In the genomic region with DNA sequence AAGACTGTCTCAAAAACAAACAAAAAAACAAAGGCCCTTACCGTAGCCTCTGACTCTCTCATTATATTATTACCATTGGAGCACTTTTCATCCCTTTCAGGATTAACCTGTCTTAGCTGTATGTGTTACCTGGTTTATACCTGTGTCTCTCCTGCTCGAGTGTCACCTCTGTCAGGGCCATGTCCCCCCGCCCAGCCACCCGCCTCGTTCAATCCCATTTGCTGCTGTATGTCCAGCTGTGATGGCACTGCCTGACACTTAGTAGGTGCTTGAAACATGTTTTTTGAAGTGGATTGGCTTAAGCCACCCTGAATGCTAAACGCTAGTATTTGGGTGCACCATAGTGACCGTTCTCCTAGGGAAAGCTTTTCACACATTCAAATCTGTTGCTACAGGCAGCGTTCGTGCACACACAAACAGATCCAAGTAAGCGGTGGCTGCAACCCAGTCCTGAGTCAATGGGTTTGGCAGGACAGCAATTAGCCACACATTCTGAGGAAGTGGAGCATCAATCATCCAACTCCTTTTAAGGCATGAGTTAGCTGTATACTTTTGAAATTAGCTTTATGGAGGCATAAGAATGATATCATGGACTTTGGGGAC, we compare ENCODE assay signal across 9 cellular contexts.
DNase-seq lines count a peak whose midpoint lies in the region; ATAC-seq and TF ChIP-seq lines count a peak whose summit lies in the region.
"Had no signal": no experiment of that assay in that cellular context is flagged by ENCODE, and none has a peak within 500 bp of the region (broad histone marks: within the 10 kb centered on the region; RNA-seq: fewer than 3 reads in every experiment).

No MANE protein-coding gene starts in this region.

- peak overlapping the region; percentile 87 for H3K27ac Mint-ChIP-seq in CD8-positive, alpha-beta T cell
- H3K27ac Mint-ChIP-seq in endodermal cell: peak overlapping the region; percentile 39
- H3K27ac Mint-ChIP-seq in neural progenitor cell: peak overlapping the region; percentile 43

- no peaks in the 10 kb centered on the region for H4K20me1 ChIP-seq in neural progenitor cell (ENCODE audit: low read depth)

- no peaks in the 10 kb centered on the region for H3F3A ChIP-seq in neural progenitor cell (ENCODE audit: low read depth)

- H3K4me3 Mint-ChIP-seq in CD8-positive, alpha-beta T cell: peak overlapping the region; percentile 71
- no peak overlapping the region for H3K4me3 Mint-ChIP-seq in endodermal cell
- H3K4me3 Mint-ChIP-seq in neural progenitor cell: no peak overlapping the region
- H3K4me3 Mint-ChIP-seq: neural crest cell had no signal

- H3K27me3 ChIP-seq in CD8-positive, alpha-beta T cell (ENCODE audit: insufficient read depth, low read length): no peaks in the 10 kb centered on the region
- H3K27me3 ChIP-seq in endodermal cell (ENCODE audit: control insufficient read depth, insufficient read depth, low read length, poor library complexity, severe bottlenecking): no peaks in the 10 kb centered on the region
- no peaks in the 10 kb centered on the region for H3K27me3 ChIP-seq in neural progenitor cell

- WGBS in endodermal cell (ENCODE audit: insufficient coverage in 1 of 2, insufficient read length in 1 of 2), 2 experiments: 82% methylated on average over 10 of the region's 10 CpGs

- no peak for TF ChIP-seq CTCF in CD8-positive, alpha-beta T cell (IDR thresholded peaks at IDR 0.05)
- TF ChIP-seq CTCF in endodermal cell (conservative IDR thresholded peaks at IDR 0.05) (no peak), neural progenitor cell (IDR thresholded peaks at IDR 0.05) (no peak)

- H3K36me3 ChIP-seq in CD8-positive, alpha-beta T cell (ENCODE audit: insufficient read depth, low read length): no peaks in the 10 kb centered on the region
- H3K36me3 ChIP-seq in endodermal cell (ENCODE audit: control insufficient read depth, insufficient read depth, low read length) (no peaks in the 10 kb centered on the region), neural progenitor cell (no peaks in the 10 kb centered on the region)

- H2AFZ ChIP-seq in neural progenitor cell (replicated peaks): no peak overlapping the region

- intact Hi-C loops in CD8-positive, alpha-beta T cell (cut with DNase I, micrococcal nuclease): loop anchor here in 1 of 2 experiments (5.0 kb wide), 1 partner anchor 40 kb away; no protein-coding TSS in a partner anchor

- no peak overlapping the region for H3K27ac ChIP-seq in CD8-positive, alpha-beta T cell (ENCODE audit: low read depth, low read length)
- H3K27ac ChIP-seq in endodermal cell (ENCODE audit: low read depth, low read length) (no peak overlapping the region), neural progenitor cell (no peak overlapping the region)

- DNase-seq in CD8-positive, alpha-beta T cell: no peak
- DNase-seq in MV-4-11 (lab: John Stamatoyannopoulos, UW): peak; percentile 83
- DNase-seq in endodermal cell: peak; percentile 53
- no peak for DNase-seq in neural progenitor cell (ENCODE audit: low spot score)
- no peak for DNase-seq in erythroblast (lab: John Stamatoyannopoulos, UW)
- no peak for DNase-seq in T-helper 9 cell
- no peak for DNase-seq in mucosa of gallbladder (ENCODE audit: low spot score)
- no peak for DNase-seq in DMS153 (lab: John Stamatoyannopoulos, UW)

- no peaks in the 10 kb centered on the region for H3K27me3 Mint-ChIP-seq in CD8-positive, alpha-beta T cell (ENCODE audit: low read depth)
- H3K27me3 Mint-ChIP-seq in endodermal cell (ENCODE audit: insufficient read depth): no peaks in the 10 kb centered on the region
- H3K27me3 Mint-ChIP-seq in neural progenitor cell (ENCODE audit: insufficient read depth, low read depth): no peaks in the 10 kb centered on the region

- H3K79me2 ChIP-seq in neural progenitor cell (ENCODE audit: low read depth): no peaks in the 10 kb centered on the region

- no peaks in the 10 kb centered on the region for H3K36me3 Mint-ChIP-seq in CD8-positive, alpha-beta T cell
- H3K36me3 Mint-ChIP-seq in endodermal cell (ENCODE audit: low read depth) (no peaks in the 10 kb centered on the region), neural progenitor cell (no peaks in the 10 kb centered on the region)

- H3K9ac ChIP-seq in endodermal cell (ENCODE audit: extremely low read depth, low read length, poor library complexity, severe bottlenecking) (no peak overlapping the region), neural progenitor cell (no peak overlapping the region)

- CTCF ChIA-PET in CD8-positive, alpha-beta T cell (lab: Charles Lee): interaction anchor here (0.8 to 1.3 kb wide), 2 partner anchors 10 to 50 kb away, joined by 3 read pairs; no protein-coding TSS in a partner anchor

- POLR2A ChIA-PET in CD8-positive, alpha-beta T cell (lab: Charles Lee): interaction anchor here (0.6 to 1.2 kb wide), 3 partner anchors 8 to 50 kb away, joined by 3 to 4 read pairs (median 3); no protein-coding TSS in a partner anchor

- no peak for TF ChIP-seq POLR2A in erythroblast (IDR thresholded peaks at IDR 0.05; ENCODE audit: low read length)

- no peak overlapping the region for H3K4me2 ChIP-seq in neural progenitor cell

- H3K9me3 Mint-ChIP-seq in CD8-positive, alpha-beta T cell: no peaks in the 10 kb centered on the region
- H3K9me3 Mint-ChIP-seq in endodermal cell (no peaks in the 10 kb centered on the region), neural progenitor cell (no peaks in the 10 kb centered on the region)
- H3K9me3 Mint-ChIP-seq: neural crest cell had no signal

- peaks cover 12% of the 10 kb centered on the region for H3K4me1 ChIP-seq in CD8-positive, alpha-beta T cell (ENCODE audit: insufficient read depth, low read length)
- no peaks in the 10 kb centered on the region for H3K4me1 ChIP-seq in endodermal cell (ENCODE audit: control insufficient read depth, insufficient read depth, low read length)
- no peaks in the 10 kb centered on the region for H3K4me1 ChIP-seq in neural progenitor cell

- no peaks in the 10 kb centered on the region for H3K9me3 ChIP-seq in CD8-positive, alpha-beta T cell (ENCODE audit: low read length)
- no peaks in the 10 kb centered on the region for H3K9me3 ChIP-seq in endodermal cell (ENCODE audit: control insufficient read depth, low read length)
- H3K9me3 ChIP-seq in neural progenitor cell (ENCODE audit: low read depth): no peaks in the 10 kb centered on the region

- peaks cover 34% of the 10 kb centered on the region for H3K4me1 Mint-ChIP-seq in CD8-positive, alpha-beta T cell (ENCODE audit: low read depth)
- peaks cover 8% of the 10 kb centered on the region for H3K4me1 Mint-ChIP-seq in endodermal cell
- H3K4me1 Mint-ChIP-seq in neural progenitor cell: peaks cover 11% of the 10 kb centered on the region

- H3K4me3 ChIP-seq in CD8-positive, alpha-beta T cell (ENCODE audit: low read depth, low read length): no peak overlapping the region
- H3K4me3 ChIP-seq in endodermal cell (ENCODE audit: low read length) (no peak overlapping the region), neural progenitor cell (no peak overlapping the region)

- ATAC-seq in CD8-positive, alpha-beta T cell: no peak

Comparison
In these comparisons a context has a peak if more than half of its experiments do, and no peak if none do; other contexts are left out.
1. DNase-seq: peak in MV-4-11 (single experiment) and endodermal cell (single experiment); none in CD8-positive, alpha-beta T cell (0 of 7), neural progenitor cell (single experiment), erythroblast (0 of 2), T-helper 9 cell (single experiment), mucosa of gallbladder (single experiment) and DMS153 (single experiment).
2. Peak in every context shown above with its lines, with median percentiles within 50 percentile points of each other: H3K27ac Mint-ChIP-seq.